ENCODE assay signal across 9 cellular contexts in genomic region chr9:125409637-125410521, GRCh38.
DNase-seq lines count a peak whose midpoint lies in the region; ATAC-seq lines count a peak whose summit lies in the region.
"Had no signal": no experiment of that assay in that cellular context is flagged by ENCODE, and none has a peak within 500 bp of the region (broad histone marks: within the 10 kb centered on the region; RNA-seq: fewer than 3 reads in every experiment).

No MANE protein-coding gene starts in this region.

- peaks cover 0 to 11% (median 9%) of the 10 kb centered on the region in 3 donors for H3K4me1 Mint-ChIP-seq in IgD-negative memory B cell

- H3K9me3 Mint-ChIP-seq in IgD-negative memory B cell: peaks cover 0 to 3% (median 0%) of the 10 kb centered on the region in 3 donors

- H3K36me3 Mint-ChIP-seq in IgD-negative memory B cell: no peaks in the 10 kb centered on the region

- peaks cover 16% of the 10 kb centered on the region for H3K27me3 Mint-ChIP-seq in IgD-negative memory B cell

- H3K27ac Mint-ChIP-seq in IgD-negative memory B cell: peak overlapping the region; percentile 14 to 95 (median 80)
- H3K27ac Mint-ChIP-seq: stimulated activated naive B cell treated with anti-CD40 and anti-IgM and Interleukin-4, amounts not matched to agents 10 μg/mL and 1 μg/mL and 100 μg/mL, for 72 hours had no signal

- DNase-seq in DMS53 (lab: John Stamatoyannopoulos, UW) (peak; percentile 73), DMS53 treated with DMSO at 0.1 percent for 48 hours (lab: John Stamatoyannopoulos, UW; ENCODE audit: unreplicated experiment) (no peak), glomerular visceral epithelial cell (ENCODE audit: extremely low spot score) (peak; percentile 33), foreskin melanocyte (no peak)
- peak; percentile 59 for DNase-seq in activated CD4-positive, CD25-positive, alpha-beta regulatory T cell treated with anti-CD3 and anti-CD28 coated beads, Interleukin-2, amount 50 U/mL, for 72 hours
- DNase-seq: stimulated activated naive B cell treated with anti-CD40 and anti-IgM and Interleukin-4, amounts not matched to agents 10 μg/mL and 1 μg/mL and 100 μg/mL, for 72 hours had no signal

- H3K4me3 Mint-ChIP-seq in IgD-negative memory B cell: peak overlapping the region in 3 of 4 donors; percentile 61 to 87 (median 78)

- ATAC-seq in GM19035 (IDR thresholded peaks at IDR 0.05; ENCODE audit: unreplicated experiment) (no peak), HG02798 (IDR thresholded peaks at IDR 0.05; ENCODE audit: poor library complexity, unreplicated experiment) (no peak)

Comparison
In these comparisons a context has a peak if more than half of its experiments do, and no peak if none do; other contexts are left out.
1. DNase-seq: peak in DMS53 (single experiment), activated CD4-positive, CD25-positive, alpha-beta regulatory T cell treated with anti-CD3 and anti-CD28 coated beads, Interleukin-2, amount 50 U/mL, for 72 hours (single experiment) and glomerular visceral epithelial cell (single experiment); none in DMS53 treated with DMSO at 0.1 percent for 48 hours (single experiment) and foreskin melanocyte (single experiment).